Comparison of ENCODE assay signal across 2 cellular contexts in genomic region chr22:38715176-38715764, GRCh38.
TF ChIP-seq lines count a peak whose summit lies in the region.

No MANE protein-coding gene starts in this region.

TF ChIP-seq in H1, 55 proteins besides CTCF, POLR2A, EP300 and RAD21:
- TF ChIP-seq TCF12 (IDR thresholded peaks at IDR 0.05; ENCODE audit: low read depth, low read length), result no peak

TF ChIP-seq in SK-N-SH, 30 proteins besides CTCF, POLR2A, EP300 and RAD21:
- TF ChIP-seq SIN3A (IDR thresholded peaks at IDR 0.05; ENCODE audit: borderline replicate concordance, low read depth, low read length), result no peak
- TF ChIP-seq FOXJ3 (CRISPR knock-in tag; IDR thresholded peaks at IDR 0.05), result no peak
- no peak for TF ChIP-seq JUND (IDR thresholded peaks at IDR 0.05)
- TF ChIP-seq ELF1 (IDR thresholded peaks at IDR 0.05), result no peak
- TF ChIP-seq RXRA (IDR thresholded peaks at IDR 0.05; ENCODE audit: borderline replicate concordance, low read depth), result no peak
- TF ChIP-seq NRF1 (IDR thresholded peaks at IDR 0.05; ENCODE audit: low read depth, low read length), result no peak
- TF ChIP-seq TCF12 (IDR thresholded peaks at IDR 0.05), result no peak
- TF ChIP-seq YY1 (IDR thresholded peaks at IDR 0.05; ENCODE audit: low read depth), result no peak
- TF ChIP-seq TEAD4 (IDR thresholded peaks at IDR 0.05; ENCODE audit: borderline replicate concordance, insufficient read depth), result no peak
